16 cellular contexts compared by ENCODE assay signal in the genomic region with DNA sequence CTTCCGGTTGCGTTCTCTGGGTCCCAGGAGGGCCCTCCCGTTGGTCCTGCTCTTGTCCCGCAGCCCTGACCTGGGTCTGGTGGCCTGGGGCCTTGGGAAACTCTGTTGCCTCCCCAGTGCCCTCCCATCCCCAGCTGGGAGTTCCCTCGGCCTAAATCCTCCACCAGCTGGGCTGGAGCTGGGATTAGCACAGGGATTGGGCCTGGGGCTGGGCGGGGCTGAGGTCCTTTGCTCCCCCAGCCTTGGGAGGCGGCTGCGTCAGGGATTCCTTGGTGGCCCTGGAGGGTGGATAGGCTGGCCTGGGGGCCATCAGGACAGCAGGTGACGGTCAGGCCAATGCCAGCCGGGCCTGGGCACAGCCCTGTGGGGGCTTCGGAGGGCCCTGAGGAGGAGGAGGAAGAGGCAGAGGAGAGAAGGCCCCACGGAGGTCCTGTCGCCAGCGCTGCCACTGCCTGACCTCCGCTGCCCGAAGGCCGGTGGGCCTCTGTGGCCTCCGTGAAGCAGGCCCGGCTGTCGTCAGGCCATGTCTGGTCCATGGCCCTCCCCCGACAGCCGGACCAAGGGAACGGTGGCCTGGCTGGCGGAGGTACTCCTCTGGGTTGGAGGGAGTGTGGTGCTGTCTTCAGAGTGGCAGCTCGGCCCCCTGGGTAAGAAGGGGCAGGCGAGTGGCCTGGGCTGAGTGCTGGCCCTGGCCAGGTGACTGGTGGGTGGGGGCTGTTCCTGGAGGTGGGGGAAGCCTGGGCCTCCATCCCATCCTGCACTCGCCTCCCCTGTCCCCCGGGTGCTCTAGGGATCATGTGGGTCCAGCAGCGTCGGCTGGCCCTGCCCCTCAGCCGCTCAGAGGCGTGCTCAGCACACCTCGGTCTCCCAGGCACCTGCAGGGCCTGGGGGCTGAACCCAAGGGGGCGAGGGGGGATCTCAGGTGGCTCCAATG. TPM values are rescaled to one million over a fixed set of nuclear protein-coding genes. Genes with fewer than 3 reads are reported as not detected.
DNase-seq lines count a peak whose midpoint lies in the region; ATAC-seq, FAIRE-seq and TF ChIP-seq lines count a peak whose summit lies in the region.
"Had no signal": no experiment of that assay in that cellular context is flagged by ENCODE, and none has a peak within 500 bp of the region (broad histone marks: within the 10 kb centered on the region; RNA-seq: fewer than 3 reads in every experiment).

TSS of gene PLCH2 (plus strand) at position 224 of the 934 bp plus-strand sequence. CDS start at position 524, 300 bp downstream.

- H3K4me1 ChIP-seq in keratinocyte (ENCODE audit: control insufficient read depth, extremely low read depth, insufficient read depth, low read length) (peaks cover 14% of the 10 kb centered on the region), HAP-1 (no peaks in the 10 kb centered on the region)

- H3K27ac Mint-ChIP-seq in T-helper 17 cell, result no peak within 1 kb of the TSS
- H3K27ac Mint-ChIP-seq: activated CD8-positive, alpha-beta T cell treated with anti-CD3 and anti-CD28 coated beads for 36 hours had no signal

- H3K9me1 ChIP-seq in keratinocyte (ENCODE audit: control insufficient read depth, extremely low read depth, insufficient read depth, low read length), result no peaks in the 10 kb centered on the region

- H4K20me1 ChIP-seq in keratinocyte (ENCODE audit: control insufficient read depth, extremely low read depth, insufficient read depth, low read length), result peaks cover 42% of the 10 kb centered on the region

- TF ChIP-seq POLR2A in GM18505 (IDR thresholded peaks at IDR 0.05; ENCODE audit: borderline replicate concordance, extremely low read depth, insufficient read depth, insufficient read length), result no peak

- H3K79me2 ChIP-seq in keratinocyte (ENCODE audit: control insufficient read depth, insufficient read depth, low read length), result peaks cover 71% of the 10 kb centered on the region

- no peak within 1 kb of the TSS for H3K9ac ChIP-seq in keratinocyte (ENCODE audit: control insufficient read depth, extremely low read depth, insufficient read depth, low read length)

- H3K27ac ChIP-seq in keratinocyte (ENCODE audit: control insufficient read depth, insufficient read depth, low read length) (no peak within 1 kb of the TSS), temporal lobe (ENCODE audit: low read depth, low read length) (peak within 1 kb of the TSS; percentile 17)
- H3K27ac ChIP-seq: 22Rv1, ovary had no signal

- H3K9me3 ChIP-seq in T-helper 17 cell (ENCODE audit: control insufficient read depth, low read length, poor library complexity, severe bottlenecking) (no peaks in the 10 kb centered on the region), keratinocyte (ENCODE audit: control insufficient read depth, low read depth, low read length) (no peaks in the 10 kb centered on the region), HAP-1 (no peaks in the 10 kb centered on the region)
- H3K9me3 ChIP-seq: ovary had no signal

- no peak within 1 kb of the TSS for H3K4me3 ChIP-seq in keratinocyte (ENCODE audit: control insufficient read depth in 2 of 3, extremely low read depth in 1 of 3, insufficient read depth in 2 of 3, low read depth in 1 of 3, low read length in 3 of 3)
- no peak within 1 kb of the TSS for H3K4me3 ChIP-seq in HAP-1
- H3K4me3 ChIP-seq: ovary had no signal

- DNase-seq in DMS 273 (lab: John Stamatoyannopoulos, UW; ENCODE audit: unreplicated experiment) (peak; percentile 55), DMS 273 treated with DMSO at 0.1 percent for 48 hours (lab: John Stamatoyannopoulos, UW) (no peak), T-helper 17 cell (no peak), keratinocyte (ENCODE audit: low read depth, low spot score) (no peak), HAP-1 (ENCODE audit: low spot score in 2 of 2) (no peak)
- DNase-seq: activated CD8-positive, alpha-beta T cell treated with anti-CD3 and anti-CD28 coated beads for 36 hours; DMS53; left ventricle myocardium superior; NCI-H146; NCI-H345; ovary; stimulated activated CD4-positive, alpha-beta T cell treated with anti-CD3 and anti-CD28 coated beads, Interleukin-2, amount 100 ng/mL, for 48 hours had no signal

- no peak within 1 kb of the TSS for H2AFZ ChIP-seq in keratinocyte (ENCODE audit: control insufficient read depth, low read length)

- H3K36me3 ChIP-seq in keratinocyte (ENCODE audit: control insufficient read depth in 2 of 2, extremely low read depth in 1 of 2, insufficient read depth in 2 of 2, low read length in 2 of 2) (peaks cover 7 to 14% of the 10 kb centered on the region in 2 experiments), HAP-1 (replicated peaks) (no peaks in the 10 kb centered on the region)
- H3K36me3 ChIP-seq: ovary had no signal

- H3K36me3 Mint-ChIP-seq in T-helper 17 cell (ENCODE audit: low read depth), result no peaks in the 10 kb centered on the region

- no peak within 1 kb of the TSS for H3K4me2 ChIP-seq in keratinocyte (ENCODE audit: control insufficient read depth, extremely low read depth, insufficient read depth, low read depth, low read length)

- H3K4me3 Mint-ChIP-seq in T-helper 17 cell, result no peak within 1 kb of the TSS
- H3K4me3 Mint-ChIP-seq: activated CD8-positive, alpha-beta T cell treated with anti-CD3 and anti-CD28 coated beads for 36 hours had no signal

- dilution Hi-C loops in keratinocyte (cut with MboI; ENCODE audit: extremely low pct_ligation_motif_present, low sequenced_read_pairs), result no loop called here

- no peaks in the 10 kb centered on the region for H3K4me1 Mint-ChIP-seq in T-helper 17 cell

- no peaks in the 10 kb centered on the region for H3K27me3 Mint-ChIP-seq in T-helper 17 cell
- H3K27me3 Mint-ChIP-seq: activated CD8-positive, alpha-beta T cell treated with anti-CD3 and anti-CD28 coated beads for 36 hours had no signal

- ATAC-seq in T-helper 17 cell (no peak), HG03565 (IDR thresholded peaks at IDR 0.05; ENCODE audit: unreplicated experiment) (no peak), GM18505 (IDR thresholded peaks at IDR 0.05; ENCODE audit: unreplicated experiment) (no peak)
- ATAC-seq: activated CD8-positive, alpha-beta T cell treated with anti-CD3 and anti-CD28 coated beads for 36 hours had no signal

- in situ Hi-C loops in HAP-1 (cut with MboI; ENCODE audit: low sequenced_read_pairs), result no loop called here

- FAIRE-seq in keratinocyte (lab: Jason Lieb, UNC), result no peak

- no peak for TF ChIP-seq CTCF in keratinocyte (optimal IDR thresholded peaks at IDR 0.05 in 1 of 3, IDR thresholded peaks at IDR 0.05 in 1 of 3, conservative IDR thresholded peaks at IDR 0.05 in 1 of 3; ENCODE audit: extremely low read depth in 1 of 3, insufficient read depth in 2 of 3, low read length in 3 of 3)

- no peaks in the 10 kb centered on the region for H3K27me3 ChIP-seq in keratinocyte (ENCODE audit: control insufficient read depth, extremely low read depth, insufficient read depth, low read length)
- H3K27me3 ChIP-seq in HAP-1 (ENCODE audit: low read depth), result peaks cover under 1% of the 10 kb centered on the region; the same call in 1 of the 2 replicates
- H3K27me3 ChIP-seq: ovary had no signal

RNA-seq across cellular contexts. Expression of gene PLCH2, which starts in this region (rescaled TPM):
- total RNA-seq in T-helper 17 cell (10 to 100 TPM; 30.0 to 39.3 TPM), temporal lobe (9.1 TPM)
- 57.4 to 74.0 TPM (median 66.3 TPM) in 3 replicates for polyA plus RNA-seq in keratinocyte
- polyA plus RNA-seq in keratinocyte (2011; ENCODE audit: low read depth), result 17.9 TPM
- 24.2 and 50.6 TPM in 2 replicates for polyA plus RNA-seq in keratinocyte (2011; cell fraction: cytosol; rRNA removed)
- 215 and 298 TPM in 2 replicates for polyA plus RNA-seq in keratinocyte (2011; cell fraction: nucleus; rRNA removed)
- 46.5 and 86.1 TPM in 2 replicates for polyA plus RNA-seq in keratinocyte (2012; ENCODE audit: low replicate concordance)
- 57.0 to 77.1 TPM (median 64.7 TPM) in 3 replicates for polyA minus RNA-seq in keratinocyte
- 123 TPM for polyA minus RNA-seq in keratinocyte (2011; cell fraction: cytosol; rRNA and poly(A)+ RNA removed)
- 170 and 173 TPM in 2 replicates for polyA minus RNA-seq in keratinocyte (2011; cell fraction: nucleus; rRNA and poly(A)+ RNA removed)
